ENCODE assay signal across 21 cellular contexts in genomic region chr3:60386311-60386710, GRCh38.
"Had no signal": no experiment of that assay in that cellular context is flagged by ENCODE, and none has a peak within 500 bp of the region (broad histone marks: within the 10 kb centered on the region; RNA-seq: fewer than 3 reads in every experiment).

No MANE protein-coding gene starts in this region.

- DNase-seq: activated CD4-positive, alpha-beta T cell treated with anti-CD3 and anti-CD28 coated beads for 1 hour; activated CD4-positive, alpha-beta T cell treated with anti-CD3 and anti-CD28 coated beads, Interleukin-2, amount 50 U/mL, for 1 hour; activated CD8-positive, alpha-beta T cell treated with anti-CD3 and anti-CD28 coated beads, Interleukin-2, amount 10 ng/mL, durations not matched to agents 7 days and 5 days; activated naive CD4-positive, alpha-beta T cell treated with Interleukin-2 at 50 U/mL for 16 hours; activated naive CD8-positive, alpha-beta T cell treated with anti-CD3 and anti-CD28 coated beads for 36 hours; colonic mucosa; dorsolateral prefrontal cortex; esophagus squamous epithelium; gastrocnemius medialis; head of caudate nucleus; islet precursor cell; left cardiac atrium; nephron progenitor cell; nucleus accumbens; small intestine; stimulated activated CD4-positive, alpha-beta T cell treated with anti-CD3 and anti-CD28 coated beads, Interleukin-2, amount 100 ng/mL, for 24 hours; stimulated activated naive CD8-positive, alpha-beta T cell treated with anti-CD3 and anti-CD28 coated beads, Interleukin-15, amount 100 ng/mL, for 72 hours; tibial artery had no signal

- ATAC-seq: activated CD8-positive, alpha-beta T cell treated with anti-CD3 and anti-CD28 coated beads, Interleukin-2, amount 10 ng/mL, durations not matched to agents 7 days and 5 days; activated T-helper 17 cell treated with anti-CD3 and anti-CD28 coated beads, Interleukin-2, amount 50 U/mL, for 72 hours; gastrocnemius medialis; left cardiac atrium; sciatic nerve; stimulated activated effector memory CD8-positive, alpha-beta T cell treated with anti-CD3 and anti-CD28 coated beads, Interleukin-12 subunit alpha, Interleukin-12 subunit beta, amount 100 ng/mL, for 72 hours; stimulated activated naive CD8-positive, alpha-beta T cell treated with anti-CD3 and anti-CD28 coated beads, Interleukin-15, amount 100 ng/mL, for 72 hours had no signal
